ENCODE assay signal across 23 cellular contexts in the genomic region with DNA sequence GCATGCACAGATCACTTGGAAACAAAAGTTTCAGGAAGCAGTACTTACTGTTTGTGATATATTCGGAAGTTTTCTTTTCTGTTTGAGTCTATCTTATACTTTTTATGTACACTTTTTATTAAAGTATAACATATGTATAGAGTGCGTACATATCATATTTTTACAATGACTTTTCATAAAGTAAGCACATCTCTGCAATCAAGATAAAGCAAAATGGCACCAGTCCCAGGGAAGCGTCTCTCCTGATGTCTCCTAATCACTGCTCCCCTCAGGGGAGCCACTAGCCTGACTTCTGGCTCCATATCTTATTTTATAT.
"Had no signal": no experiment of that assay in that cellular context is flagged by ENCODE, and none has a peak within 500 bp of the region (broad histone marks: within the 10 kb centered on the region; RNA-seq: fewer than 3 reads in every experiment).

No MANE protein-coding gene starts in this region.

- H3K4me3 ChIP-seq: esophagus muscularis mucosa, mucosa of descending colon, neural progenitor cell, ovary, sigmoid colon, SK-N-MC, spleen, thyroid gland, vagina had no signal

- H3K4me1 ChIP-seq: neural progenitor cell had no signal

- H3K36me3 Mint-ChIP-seq: naive B cell, neural progenitor cell had no signal

- H3K27ac ChIP-seq: brain microvascular endothelial cell, esophagus muscularis mucosa, neural progenitor cell, ovary, sigmoid colon, SK-N-MC, thyroid gland, vagina had no signal

- H3K27ac Mint-ChIP-seq: activated CD4-positive, alpha-beta memory T cell treated with anti-CD3 and anti-CD28 coated beads, Interleukin-2, amount 10 ng/mL, durations not matched to agents 7 days and 5 days; activated naive CD4-positive, alpha-beta T cell treated with anti-CD3 and anti-CD28 coated beads for 36 hours; neural progenitor cell had no signal

- ATAC-seq: left ventricle myocardium superior had no signal

- DNase-seq: activated CD4-positive, alpha-beta memory T cell treated with anti-CD3 and anti-CD28 coated beads, Interleukin-2, amount 10 ng/mL, durations not matched to agents 7 days and 5 days; activated CD4-positive, CD25-positive, alpha-beta regulatory T cell; activated CD8-positive, alpha-beta memory T cell treated with anti-CD3 and anti-CD28 coated beads, Interleukin-2, amount 10 ng/mL, durations not matched to agents 7 days and 5 days; aorta; brain microvascular endothelial cell; central memory CD4-positive, alpha-beta T cell; cortex of kidney; hippocampal formation; left ventricle myocardium superior; mucosa of descending colon; naive B cell; ovary; sigmoid colon; spleen; stimulated activated CD8-positive, alpha-beta memory T cell treated with anti-CD3 and anti-CD28 coated beads, Interleukin-4, amount 100 ng/mL, for 48 hours; stimulated activated naive CD4-positive, alpha-beta T cell treated with Interleukin-2 at 50 U/mL for 16 hours; T-helper 9 cell; thyroid gland had no signal

- H3K9me3 ChIP-seq: esophagus muscularis mucosa, mucosa of descending colon, ovary, sigmoid colon, spleen, thyroid gland, vagina had no signal

- H3K9me3 Mint-ChIP-seq: activated CD4-positive, alpha-beta memory T cell treated with anti-CD3 and anti-CD28 coated beads, Interleukin-2, amount 10 ng/mL, durations not matched to agents 7 days and 5 days; activated naive CD4-positive, alpha-beta T cell treated with anti-CD3 and anti-CD28 coated beads for 36 hours; neural progenitor cell had no signal

- H3K4me2 ChIP-seq: neural progenitor cell had no signal

- H3K27me3 Mint-ChIP-seq: activated CD4-positive, alpha-beta memory T cell treated with anti-CD3 and anti-CD28 coated beads, Interleukin-2, amount 10 ng/mL, durations not matched to agents 7 days and 5 days; activated CD8-positive, alpha-beta memory T cell treated with anti-CD3 and anti-CD28 coated beads, Interleukin-2, amount 10 ng/mL, durations not matched to agents 7 days and 5 days; naive B cell had no signal

- H3K9ac ChIP-seq: neural progenitor cell had no signal

- H3K4me3 Mint-ChIP-seq: activated CD4-positive, alpha-beta memory T cell treated with anti-CD3 and anti-CD28 coated beads, Interleukin-2, amount 10 ng/mL, durations not matched to agents 7 days and 5 days; activated CD8-positive, alpha-beta memory T cell treated with anti-CD3 and anti-CD28 coated beads, Interleukin-2, amount 10 ng/mL, durations not matched to agents 7 days and 5 days; activated naive CD4-positive, alpha-beta T cell treated with anti-CD3 and anti-CD28 coated beads for 36 hours; neural progenitor cell had no signal

- H3K27me3 ChIP-seq: brain microvascular endothelial cell, esophagus muscularis mucosa, neural progenitor cell, ovary, sigmoid colon, spleen, thyroid gland, vagina had no signal

- H2AFZ ChIP-seq: neural progenitor cell had no signal

- H3K36me3 ChIP-seq: brain microvascular endothelial cell, neural progenitor cell, ovary, sigmoid colon, thyroid gland, vagina had no signal
